Comparison of ENCODE assay signal across 11 cellular contexts in the genomic region with DNA sequence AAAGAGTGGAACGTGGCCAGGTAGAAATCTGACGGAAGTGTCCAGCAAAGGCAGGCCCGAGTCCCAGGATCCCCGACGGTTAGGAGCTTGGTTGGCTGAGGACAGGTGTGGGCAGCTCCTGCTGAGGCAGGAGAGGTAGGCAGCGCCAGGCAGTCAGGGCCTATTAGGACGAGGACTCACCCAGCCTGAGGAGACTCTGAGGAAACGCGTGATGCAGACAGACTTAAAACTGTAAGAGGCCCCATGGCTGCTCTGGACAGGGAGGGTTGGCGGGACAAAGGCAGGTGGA.
DNase-seq lines count a peak whose midpoint lies in the region; FAIRE-seq and TF ChIP-seq lines count a peak whose summit lies in the region.
"Had no signal": no experiment of that assay in that cellular context is flagged by ENCODE, and none has a peak within 500 bp of the region (broad histone marks: within the 10 kb centered on the region; RNA-seq: fewer than 3 reads in every experiment).

No MANE protein-coding gene starts in this region.

- H3K23ac ChIP-seq in H1 (ENCODE audit: insufficient read length) (no peak overlapping the region), neuronal stem cell (ENCODE audit: low read depth, low read length, poor library complexity) (no peak overlapping the region)

- H3K27me3 ChIP-seq in H1 (replicated peaks in 1 of 4; ENCODE audit: control insufficient read depth in 3 of 4, extremely low read depth in 1 of 4, insufficient read depth in 3 of 4, low read length in 3 of 4) (no peaks in the 10 kb centered on the region), neuronal stem cell (ENCODE audit: control insufficient read depth in 3 of 3, insufficient read depth in 3 of 3, low read depth in 1 of 3, low read length in 3 of 3) (no peaks in the 10 kb centered on the region), prostate gland (replicated peaks; ENCODE audit: insufficient read depth) (peaks cover 2% of the 10 kb centered on the region)

- H2AK5ac ChIP-seq in H1 (ENCODE audit: low read depth, low read length) (no peak overlapping the region), neuronal stem cell (ENCODE audit: low read depth, low read length) (peak overlapping the region; percentile 2)

- POLR2A ChIA-PET in H1 (lab: Charles Lee; ENCODE audit: partially characterized antibody): interaction anchor here (0.6 to 1.0 kb wide), 2 partner anchors 18 to 344 kb away, joined by 4 read pairs; no protein-coding TSS in a partner anchor

- H3K56ac ChIP-seq in H1 (replicated peaks; ENCODE audit: insufficient read length, low read depth, low read length): no peak overlapping the region

- TF ChIP-seq EP300 in H1 (IDR thresholded peaks at IDR 0.05; ENCODE audit: borderline replicate concordance in 1 of 2, low read depth in 2 of 2, low read length in 2 of 2): no peak

- no peak overlapping the region for H3K9ac ChIP-seq in H1 (replicated peaks in 1 of 4; ENCODE audit: extremely low read depth in 1 of 4, low read depth in 3 of 4, low read length in 3 of 4)
- no peak overlapping the region for H3K9ac ChIP-seq in neuronal stem cell (ENCODE audit: low read depth, low read length, poor library complexity)

- H3K18ac ChIP-seq in H1 (ENCODE audit: extremely low read depth, low read length): no peak overlapping the region
- H3K18ac ChIP-seq in neuronal stem cell (ENCODE audit: low read length): no peak overlapping the region

- TF ChIP-seq POLR2A in H1 (IDR thresholded peaks at IDR 0.05; ENCODE audit: control extremely low read depth in 1 of 2, low read depth in 2 of 2, low read length in 2 of 2) (no peak), prostate gland (IDR thresholded peaks at IDR 0.05) (no peak)

- H4K91ac ChIP-seq in H1 (replicated peaks; ENCODE audit: insufficient read length, low read length) (peak overlapping the region; percentile 4), neuronal stem cell (ENCODE audit: low read depth, low read length, poor library complexity) (no peak overlapping the region)

- H2BK120ac ChIP-seq in H1 (replicated peaks; ENCODE audit: low read depth, low read length): no peak overlapping the region
- H2BK120ac ChIP-seq in neuronal stem cell (ENCODE audit: low read depth, low read length): no peak overlapping the region

- H3K23me2 ChIP-seq in H1 (ENCODE audit: low read depth, low read length): no peaks in the 10 kb centered on the region; the same call in 1 of the 2 replicates

- no peak overlapping the region for H2BK20ac ChIP-seq in H1 (ENCODE audit: low read length)

- H4K8ac ChIP-seq in H1 (ENCODE audit: extremely low read depth, insufficient read depth, low read length) (no peak overlapping the region), neuronal stem cell (ENCODE audit: low read depth, low read length) (no peak overlapping the region)

- H2BK15ac ChIP-seq in H1 (ENCODE audit: low read length) (peak overlapping the region; percentile 92; the same call in 1 of the 2 replicates), neuronal stem cell (ENCODE audit: low read length) (no peak overlapping the region)

- TF ChIP-seq RAD21 in H1 (IDR thresholded peaks at IDR 0.05 in 1 of 2, conservative IDR thresholded peaks at IDR 0.05 in 1 of 2; ENCODE audit: low read depth in 2 of 2, low read length in 2 of 2): no peak

- H3K4me2 ChIP-seq in H1 (ENCODE audit: insufficient read depth in 1 of 2, low read depth in 2 of 2, low read length in 2 of 2) (no peak overlapping the region), neuronal stem cell (ENCODE audit: insufficient read depth, low read length, poor library complexity, severe bottlenecking) (no peak overlapping the region)

- H4K5ac ChIP-seq in H1 (ENCODE audit: insufficient read length, low read depth, low read length): no peak overlapping the region

- intact Hi-C loops in prostate gland (cut with DNase I): no loop called here

- CTCF ChIA-PET in H1 (lab: Charles Lee; ENCODE audit: partially characterized antibody): interaction anchor here (0.7 to 4.2 kb wide), 36 partner anchors 8 to 629 kb away, joined by 3 to 26 read pairs (median 4); no protein-coding TSS in a partner anchor

- TF ChIP-seq CTCF in C4-2B (conservative IDR thresholded peaks at IDR 0.05) (no peak), H1 (IDR thresholded peaks at IDR 0.05; ENCODE audit: control extremely low read depth in 1 of 3, insufficient read depth in 1 of 3, low read depth in 1 of 3, low read length in 3 of 3) (no peak), prostate gland (IDR thresholded peaks at IDR 0.05) (no peak)

- no peaks in the 10 kb centered on the region for H3K36me3 ChIP-seq in H1 (ENCODE audit: control insufficient read depth in 2 of 4, insufficient read depth in 4 of 4, low read length in 3 of 4)
- no peaks in the 10 kb centered on the region for H3K36me3 ChIP-seq in neuronal stem cell (replicated peaks in 1 of 2; ENCODE audit: control insufficient read depth in 2 of 2, insufficient read depth in 2 of 2, low read length in 2 of 2)
- no peaks in the 10 kb centered on the region for H3K36me3 ChIP-seq in prostate gland

- H3K4ac ChIP-seq in H1 (replicated peaks; ENCODE audit: insufficient read length, low read depth, low read length) (no peak overlapping the region), neuronal stem cell (ENCODE audit: low read length) (no peak overlapping the region)

- H3K4me3 ChIP-seq in H1 (ENCODE audit: extremely low read depth in 1 of 4, insufficient read depth in 2 of 4, low read depth in 3 of 4, low read length in 4 of 4): no peak overlapping the region
- no peak overlapping the region for H3K4me3 ChIP-seq in neuronal stem cell (ENCODE audit: low read length in 2 of 2)
- no peak overlapping the region for H3K4me3 ChIP-seq in prostate gland
- H3K4me3 ChIP-seq: GM12878 had no signal

- peak overlapping the region; percentile 10; the same call in 1 of the 2 replicates for H2BK5ac ChIP-seq in H1 (ENCODE audit: low read depth, low read length)
- H2BK5ac ChIP-seq in neuronal stem cell (ENCODE audit: low read length): no peak overlapping the region

- H3K9me3 ChIP-seq in H1 (ENCODE audit: insufficient read depth in 2 of 2, low read depth in 1 of 2, low read length in 1 of 2) (no peaks in the 10 kb centered on the region), neuronal stem cell (replicated peaks in 1 of 2; ENCODE audit: control insufficient read depth in 2 of 2, insufficient read depth in 1 of 2, low read depth in 1 of 2, low read length in 2 of 2) (peaks cover 0 to 4% of the 10 kb centered on the region in 2 donors), prostate gland (no peaks in the 10 kb centered on the region)
- H3K9me3 ChIP-seq: Caco-2 had no signal

- WGBS in H1 (ENCODE audit: extremely low coverage in 1 of 2, insufficient coverage in 1 of 2, insufficient read length in 1 of 2, insufficient replicate concordance in 2 of 2, low coverage in 1 of 2, low lambda C conversion rate in 2 of 2, missing lambda C conversion rate in 1 of 2), 2 experiments: 82% methylated on average over 10 of the region's 10 CpGs; no CpG with 5 or more reads in 1 of the 2 experiments
- no CpG with 5 or more reads among the region's 10 CpGs for WGBS in neuronal stem cell (ENCODE audit: extremely low coverage in 2 of 2, insufficient read length in 2 of 2, insufficient replicate concordance in 1 of 2), 2 donors
- 72% methylated on average over 10 of the region's 10 CpGs for WGBS in prostate gland

- H3K4me1 ChIP-seq in H1 (replicated peaks in 1 of 4; ENCODE audit: control insufficient read depth in 3 of 4, insufficient read depth in 4 of 4, low read length in 3 of 4) (no peaks in the 10 kb centered on the region), neuronal stem cell (ENCODE audit: control insufficient read depth in 2 of 2, insufficient read depth in 1 of 2, low read depth in 1 of 2, low read length in 2 of 2) (peaks cover 4 to 13% of the 10 kb centered on the region in 2 donors), prostate gland (replicated peaks) (no peaks in the 10 kb centered on the region)
- H3K4me1 ChIP-seq: Caco-2 had no signal

- peak overlapping the region; percentile 97 for H3K27ac ChIP-seq in C4-2B
- no peak overlapping the region for H3K27ac ChIP-seq in H1 (ENCODE audit: low read depth, low read length)
- no peak overlapping the region for H3K27ac ChIP-seq in neuronal stem cell (replicated peaks; ENCODE audit: low read length)
- no peak overlapping the region for H3K27ac ChIP-seq in prostate gland
- H3K27ac ChIP-seq: 22Rv1 had no signal

- H3K79me1 ChIP-seq in H1 (ENCODE audit: low read depth, low read length) (no peaks in the 10 kb centered on the region), neuronal stem cell (ENCODE audit: low read depth, low read length) (no peaks in the 10 kb centered on the region)

- no peak overlapping the region for H3K14ac ChIP-seq in H1 (ENCODE audit: insufficient read length)
- H3K14ac ChIP-seq in neuronal stem cell (ENCODE audit: low read length): no peak overlapping the region

- H2BK12ac ChIP-seq in H1 (ENCODE audit: low read depth, low read length) (no peak overlapping the region), neuronal stem cell (ENCODE audit: low read length) (no peak overlapping the region)

- H2AFZ ChIP-seq in H1 (ENCODE audit: low read length): no peak overlapping the region
- H2AFZ ChIP-seq in neuronal stem cell (ENCODE audit: low read length): peak overlapping the region; percentile 91

- FAIRE-seq in H1 (lab: Jason Lieb, UNC): no peak

- no peaks in the 10 kb centered on the region for H3K79me2 ChIP-seq in H1 (ENCODE audit: control insufficient read depth in 1 of 2, insufficient read depth in 2 of 2, low read length in 2 of 2)

- DNase-seq in DMS53 (lab: John Stamatoyannopoulos, UW) (peak; percentile 19), DMS53 treated with DMSO at 0.1 percent for 48 hours (lab: John Stamatoyannopoulos, UW; ENCODE audit: unreplicated experiment) (no peak), H1 (ENCODE audit: low read depth in 1 of 2, low spot score in 2 of 2) (no peak), neuronal stem cell (ENCODE audit: low spot score) (no peak), prostate gland (ENCODE audit: low spot score) (no peak), GM19238 (ENCODE audit: insufficient read length, low spot score) (no peak), HuH-7.5 (ENCODE audit: low spot score) (no peak)

- no peaks in the 10 kb centered on the region for H4K20me1 ChIP-seq in H1 (replicated peaks in 1 of 2; ENCODE audit: control insufficient read depth in 1 of 2, insufficient read depth in 2 of 2, low read length in 2 of 2)

TF ChIP-seq in H1, 55 proteins besides CTCF, POLR2A, EP300 and RAD21 (continues in another document):
- TF ChIP-seq SIX5 (IDR thresholded peaks at IDR 0.05; ENCODE audit: low read depth, low read length): no peak
- TF ChIP-seq SIN3A (conservative IDR thresholded peaks at IDR 0.05 in 1 of 2, IDR thresholded peaks at IDR 0.05 in 1 of 2; ENCODE audit: low read depth in 1 of 2, low read length in 2 of 2): no peak
- TF ChIP-seq EZH2 (IDR thresholded peaks at IDR 0.05; ENCODE audit: low read depth, low read length, severe bottlenecking): no peak
- TF ChIP-seq ZNF274 (IDR thresholded peaks at IDR 0.05; ENCODE audit: borderline replicate concordance, extremely low read depth, low read length): no peak
- no peak for TF ChIP-seq SRF (IDR thresholded peaks at IDR 0.05; ENCODE audit: low read depth, low read length)
- TF ChIP-seq PHF8 (conservative IDR thresholded peaks at IDR 0.05; ENCODE audit: low read depth, low read length): no peak
- no peak for TF ChIP-seq RBBP5 (IDR thresholded peaks at IDR 0.05; ENCODE audit: borderline replicate concordance, low read depth, low read length)
- TF ChIP-seq POLR2AphosphoS5 (IDR thresholded peaks at IDR 0.05; ENCODE audit: low read depth, low read length): no peak
